In genomic region chr2:233346374-233346773, GRCh38 we compare ENCODE assay signal across 24 cellular contexts. TPM values are rescaled to one million over a fixed set of nuclear protein-coding genes. Genes with fewer than 3 reads are reported as not detected.
"Had no signal": no experiment of that assay in that cellular context is flagged by ENCODE, and none has a peak within 500 bp of the region (broad histone marks: within the 10 kb centered on the region; RNA-seq: fewer than 3 reads in every experiment).

No MANE protein-coding gene starts in this region.

- H3K27ac ChIP-seq: gastrocnemius medialis, neutrophil, pancreas, stomach, uterus, VCaP had no signal

- H3K9me3 Mint-ChIP-seq: stimulated activated effector memory CD8-positive, alpha-beta T cell treated with anti-CD3 and anti-CD28 coated beads, Interleukin-12 subunit alpha, Interleukin-12 subunit beta, amount 100 ng/mL, for 72 hours had no signal

- H3K4me3 ChIP-seq: gastrocnemius medialis, mucosa of descending colon, pancreas, right lobe of liver, stomach, uterus had no signal

- H3K36me3 Mint-ChIP-seq: activated naive CD8-positive, alpha-beta T cell; brain; stimulated activated effector memory CD8-positive, alpha-beta T cell treated with anti-CD3 and anti-CD28 coated beads, Interleukin-12 subunit alpha, Interleukin-12 subunit beta, amount 100 ng/mL, for 72 hours had no signal

- ATAC-seq: esophagus mucosa; gastrocnemius medialis; left ventricle myocardium superior; mucosa of descending colon; naive thymus-derived CD4-positive, alpha-beta T cell; pancreas; right lobe of liver; stimulated activated effector memory CD8-positive, alpha-beta T cell treated with anti-CD3 and anti-CD28 coated beads, Interleukin-12 subunit alpha, Interleukin-12 subunit beta, amount 100 ng/mL, for 72 hours had no signal

- H3K9me3 ChIP-seq: gastrocnemius medialis, mucosa of descending colon, neutrophil, pancreas, right lobe of liver, stomach, uterus had no signal

- H3K27me3 Mint-ChIP-seq: activated naive CD8-positive, alpha-beta T cell had no signal

- H3K27ac Mint-ChIP-seq: activated naive CD8-positive, alpha-beta T cell; brain; stimulated activated effector memory CD8-positive, alpha-beta T cell treated with anti-CD3 and anti-CD28 coated beads, Interleukin-12 subunit alpha, Interleukin-12 subunit beta, amount 100 ng/mL, for 72 hours had no signal

- H3K36me3 ChIP-seq: gastrocnemius medialis, neutrophil, pancreas, right lobe of liver, stomach, uterus had no signal

- H3K27me3 ChIP-seq: gastrocnemius medialis, neutrophil, pancreas, right lobe of liver, stomach, uterus had no signal

- DNase-seq: activated CD4-positive, alpha-beta T cell treated with anti-CD3 and anti-CD28 coated beads for 1 hour; activated CD8-positive, alpha-beta memory T cell treated with anti-CD3 and anti-CD28 coated beads for 24 hours; activated CD8-positive, alpha-beta memory T cell treated with anti-CD3 and anti-CD28 coated beads, Interleukin-2, amount 50 U/mL, for 48 hours; activated T-cell treated with anti-CD3 and anti-CD28 coated beads, Interleukin-2, amount 50 U/mL, for 48 hours; central memory CD4-positive, alpha-beta T cell; effector CD8-positive, alpha-beta T cell; gastrocnemius medialis; left ventricle myocardium superior; mucosa of descending colon; naive thymus-derived CD4-positive, alpha-beta T cell; pancreas; stimulated activated CD4-positive, alpha-beta T cell treated with anti-CD3 and anti-CD28 coated beads, Interleukin-4, amount 100 ng/mL, for 24 hours; stomach; SW 1271; T-helper 2 cell; uterus had no signal

- H3K4me1 ChIP-seq: pancreas, uterus had no signal

- H3K4me3 Mint-ChIP-seq: activated naive CD8-positive, alpha-beta T cell; brain; naive thymus-derived CD4-positive, alpha-beta T cell; stimulated activated effector memory CD8-positive, alpha-beta T cell treated with anti-CD3 and anti-CD28 coated beads, Interleukin-12 subunit alpha, Interleukin-12 subunit beta, amount 100 ng/mL, for 72 hours had no signal

RNA-seq across cellular contexts. Expression of gene SAG, which starts 38.8 kb away (rescaled TPM):
- total RNA-seq: esophagus mucosa, kidney epithelial cell, left ventricle myocardium superior, pancreas, right lobe of liver had no signal
